11 cellular contexts compared by ENCODE assay signal in genomic region chr12:823043-823698, GRCh38.
A peak's percentile ranks its signal among the peaks of the same experiment; 100 is the strongest.
DNase-seq lines count a peak whose midpoint lies in the region; ATAC-seq, FAIRE-seq and TF ChIP-seq lines count a peak whose summit lies in the region.
"Had no signal": no experiment of that assay in that cellular context is flagged by ENCODE, and none has a peak within 500 bp of the region (broad histone marks: within the 10 kb centered on the region; RNA-seq: fewer than 3 reads in every experiment).

No MANE protein-coding gene starts in this region.

- H3K4me1 Mint-ChIP-seq in memory B cell: peaks cover 15% of the 10 kb centered on the region

- no peak overlapping the region for H3K4me3 ChIP-seq in mammary epithelial cell (replicated peaks in 1 of 3; ENCODE audit: insufficient read depth in 1 of 3, low read depth in 2 of 3, low read length in 3 of 3)

- H3K27me3 ChIP-seq in mammary epithelial cell (ENCODE audit: insufficient read depth, low read length): no peaks in the 10 kb centered on the region

- no peaks in the 10 kb centered on the region for H4K20me1 ChIP-seq in mammary epithelial cell (ENCODE audit: insufficient read depth, low read length)

- H3K9me3 Mint-ChIP-seq in memory B cell: peaks cover 4% of the 10 kb centered on the region

- H3K27ac Mint-ChIP-seq in memory B cell: peak overlapping the region; percentile 8

- H3K4me3 Mint-ChIP-seq in memory B cell: no peak overlapping the region

- WGBS in mammary epithelial cell (ENCODE audit: low coverage, missing lambda C conversion rate): 100% methylated on average over 1 of the region's 1 CpG

- H3K4me1 ChIP-seq in mammary epithelial cell (ENCODE audit: insufficient read depth, low read length): no peaks in the 10 kb centered on the region

- CTCF ChIA-PET in mammary epithelial cell (lab: Charles Lee; ENCODE audit: low non-redundant PET): no interaction called here

- peak; percentile 14 to 40 for DNase-seq in Kasumi-1 (lab: John Stamatoyannopoulos, UW)
- DNase-seq in memory B cell (ENCODE audit: low spot score in 2 of 2): peak in 1 of 2 donors; percentile 38
- no peak for DNase-seq in mammary epithelial cell
- DNase-seq in RCC 7860 (ENCODE audit: low spot score): no peak
- no peak for DNase-seq in NCI-H82 treated with DMSO at 0.1 percent for 48 hours (lab: John Stamatoyannopoulos, UW; ENCODE audit: unreplicated experiment)
- DNase-seq in DMS153 (lab: John Stamatoyannopoulos, UW): no peak
- DNase-seq: activated effector memory CD4-positive, alpha-beta T cell treated with Interleukin-2 at 50 U/mL for 16 hours; NCI-H69; stimulated activated naive CD4-positive, alpha-beta T cell treated with Interleukin-2 at 50 U/mL for 16 hours had no signal

- no peak overlapping the region for H2AFZ ChIP-seq in mammary epithelial cell (ENCODE audit: low read depth, low read length)

- intact Hi-C loops in mammary epithelial cell (cut with micrococcal nuclease): no loop called here

- dilution Hi-C loops in mammary epithelial cell (cut with HindIII; ENCODE audit: low sequenced_read_pairs): no loop called here

- H3K9ac ChIP-seq in mammary epithelial cell (ENCODE audit: insufficient read depth, low read length): no peak overlapping the region

- H3K27ac ChIP-seq in mammary epithelial cell (ENCODE audit: insufficient read depth, low read depth, low read length): no peak overlapping the region

- ATAC-seq in GM18868 (IDR thresholded peaks at IDR 0.05; ENCODE audit: unreplicated experiment): peak; percentile 86
- peak; percentile 57 for ATAC-seq in HG02588 (IDR thresholded peaks at IDR 0.05; ENCODE audit: unreplicated experiment)
- peak; percentile 99 for ATAC-seq in memory B cell (ENCODE audit: low read depth)

- H3K79me2 ChIP-seq in mammary epithelial cell (ENCODE audit: insufficient read depth, low read length): peaks cover 86% of the 10 kb centered on the region

- H3K9me3 ChIP-seq in mammary epithelial cell (replicated peaks; ENCODE audit: insufficient read depth, low read length): no peaks in the 10 kb centered on the region

- H3K36me3 Mint-ChIP-seq in memory B cell: peaks cover 14% of the 10 kb centered on the region

- peaks cover 4% of the 10 kb centered on the region for H3K36me3 ChIP-seq in mammary epithelial cell (ENCODE audit: insufficient read depth, low read length)

- FAIRE-seq in RCC 7860 (lab: Jason Lieb, UNC): no peak

- H3K27me3 Mint-ChIP-seq in memory B cell: no peaks in the 10 kb centered on the region

- H3K4me2 ChIP-seq in mammary epithelial cell (ENCODE audit: insufficient read depth, low read depth, low read length): no peak overlapping the region

- no peak for TF ChIP-seq CTCF in mammary epithelial cell (conservative IDR thresholded peaks at IDR 0.05 in 1 of 2, IDR thresholded peaks at IDR 0.05 in 1 of 2; ENCODE audit: extremely low read depth in 1 of 2, insufficient read depth in 1 of 2, low read depth in 1 of 2, low read length in 2 of 2)

- BruUV-seq in mammary epithelial cell (replicated peaks; lab: Mats Ljungman, UMichigan): no TSS peak

- in situ Hi-C loops in mammary epithelial cell (cut with MboI; ENCODE audit: low sequenced_read_pairs in 2 of 2): loop anchor here in 1 of 2 donors (25.0 kb wide), 1 partner anchor 764 kb away; the partner anchor contains the start of gene FBXL14

Comparison
In these comparisons a context has a peak if more than half of its experiments do, and no peak if none do; other contexts are left out.
1. DNase-seq: peak in Kasumi-1 (2 of 2); none in mammary epithelial cell (single experiment), RCC 7860 (single experiment), NCI-H82 treated with DMSO at 0.1 percent for 48 hours (single experiment) and DMS153 (single experiment).
2. Peak in every context shown above with its lines, with median percentiles within 50 percentile points of each other: ATAC-seq.